Comparison of ENCODE assay signal across 13 cellular contexts in genomic region chr2:9952856-9953503, GRCh38. TPM values are rescaled to one million over a fixed set of nuclear protein-coding genes. Genes with fewer than 3 reads are reported as not detected.
DNase-seq lines count a peak whose midpoint lies in the region; ATAC-seq and TF ChIP-seq lines count a peak whose summit lies in the region.
"Had no signal": no experiment of that assay in that cellular context is flagged by ENCODE, and none has a peak within 500 bp of the region (broad histone marks: within the 10 kb centered on the region; RNA-seq: fewer than 3 reads in every experiment).

No MANE protein-coding gene starts in this region.

- CTCF ChIA-PET in HEK293T (lab: Yijun Ruan, JAX): no interaction called here

- no peak overlapping the region for H3K4me3 ChIP-seq in CD4-positive, CD25-positive, alpha-beta regulatory T cell (ENCODE audit: low read depth, low read length)
- H3K4me3 ChIP-seq in right atrium auricular region: no peak overlapping the region
- H3K4me3 ChIP-seq in ovary: no peak overlapping the region

- H3K27me3 ChIP-seq in CD4-positive, CD25-positive, alpha-beta regulatory T cell (ENCODE audit: control insufficient read depth, insufficient read depth, low read length): peaks cover 15% of the 10 kb centered on the region
- H3K27me3 ChIP-seq in right atrium auricular region (no peaks in the 10 kb centered on the region), ovary (no peaks in the 10 kb centered on the region)

- no peak for TF ChIP-seq CTCF in right atrium auricular region (IDR thresholded peaks at IDR 0.05)
- no peak for TF ChIP-seq CTCF in ovary (IDR thresholded peaks at IDR 0.05)

- WGBS in ovary, 3 donors: 83 to 91% (median 87%) methylated on average over 8 of the region's 8 CpGs

- no peak for DNase-seq in CD4-positive, CD25-positive, alpha-beta regulatory T cell
- DNase-seq in HEK293T (ENCODE audit: extremely low spot score): no peak
- no peak for DNase-seq in activated T-helper 1 cell treated with anti-CD3 and anti-CD28 coated beads, Interleukin-12 subunit alpha, Interleukin-12 subunit beta, Interleukin-2, Interleukin-4 antibody, amounts not matched to agents 30 ng/mL and 10 ng/mL and 1 ng/mL, durations not matched to agents 14 hours and 24 hours and 36 hours (ENCODE audit: low spot score)
- DNase-seq in memory B cell (ENCODE audit: low spot score in 2 of 2): no peak
- DNase-seq in right atrium auricular region (ENCODE audit: low spot score): no peak
- DNase-seq in NK-92 (lab: John Stamatoyannopoulos, UW; ENCODE audit: unreplicated experiment): no peak
- DNase-seq in ovary: no peak
- DNase-seq in amygdala (lab: John Stamatoyannopoulos, UW): no peak
- DNase-seq: amniotic stem cell; effector CD8-positive, alpha-beta T cell had no signal

- no peaks in the 10 kb centered on the region for H3K36me3 Mint-ChIP-seq in CD4-positive, CD25-positive, alpha-beta regulatory T cell
- H3K36me3 Mint-ChIP-seq in activated T-helper 1 cell treated with anti-CD3 and anti-CD28 coated beads, Interleukin-12 subunit alpha, Interleukin-12 subunit beta, Interleukin-2, Interleukin-4 antibody, amounts not matched to agents 30 ng/mL and 10 ng/mL and 1 ng/mL, durations not matched to agents 14 hours and 24 hours and 36 hours (ENCODE audit: low read depth): no peaks in the 10 kb centered on the region
- no peaks in the 10 kb centered on the region for H3K36me3 Mint-ChIP-seq in memory B cell

- H3K27ac Mint-ChIP-seq in CD4-positive, CD25-positive, alpha-beta regulatory T cell: no peak overlapping the region
- no peak overlapping the region for H3K27ac Mint-ChIP-seq in activated T-helper 1 cell treated with anti-CD3 and anti-CD28 coated beads, Interleukin-12 subunit alpha, Interleukin-12 subunit beta, Interleukin-2, Interleukin-4 antibody, amounts not matched to agents 30 ng/mL and 10 ng/mL and 1 ng/mL, durations not matched to agents 14 hours and 24 hours and 36 hours
- no peak overlapping the region for H3K27ac Mint-ChIP-seq in memory B cell

- H3K4me3 Mint-ChIP-seq in CD4-positive, CD25-positive, alpha-beta regulatory T cell: peak overlapping the region; percentile 74 to 87 (median 82)
- H3K4me3 Mint-ChIP-seq in activated T-helper 1 cell treated with anti-CD3 and anti-CD28 coated beads, Interleukin-12 subunit alpha, Interleukin-12 subunit beta, Interleukin-2, Interleukin-4 antibody, amounts not matched to agents 30 ng/mL and 10 ng/mL and 1 ng/mL, durations not matched to agents 14 hours and 24 hours and 36 hours: peak overlapping the region; percentile 80
- peak overlapping the region; percentile 65 for H3K4me3 Mint-ChIP-seq in memory B cell

- no peak for TF ChIP-seq POLR2A in ovary (IDR thresholded peaks at IDR 0.05)

- no peak overlapping the region for H3K27ac ChIP-seq in CD4-positive, CD25-positive, alpha-beta regulatory T cell (ENCODE audit: insufficient read depth, low read length, poor library complexity, severe bottlenecking)
- H3K27ac ChIP-seq in right atrium auricular region (no peak overlapping the region), ovary (no peak overlapping the region)
- H3K27ac ChIP-seq: BLaER1 treated with 17β-estradiol and CSF1 and Interleukin-3, amounts not matched to agents 10 nM and 100 nM; KMS-11 had no signal

- POLR2A ChIA-PET in HEK293T (lab: Yijun Ruan, JAX): no interaction called here

- no peak for TF ChIP-seq EP300 in ovary (IDR thresholded peaks at IDR 0.05)

- peaks cover 0 to 2% (median 0%) of the 10 kb centered on the region in 7 donors for H3K9me3 Mint-ChIP-seq in CD4-positive, CD25-positive, alpha-beta regulatory T cell
- no peaks in the 10 kb centered on the region for H3K9me3 Mint-ChIP-seq in activated T-helper 1 cell treated with anti-CD3 and anti-CD28 coated beads, Interleukin-12 subunit alpha, Interleukin-12 subunit beta, Interleukin-2, Interleukin-4 antibody, amounts not matched to agents 30 ng/mL and 10 ng/mL and 1 ng/mL, durations not matched to agents 14 hours and 24 hours and 36 hours
- H3K9me3 Mint-ChIP-seq in memory B cell: no peaks in the 10 kb centered on the region

- H3K4me1 Mint-ChIP-seq in CD4-positive, CD25-positive, alpha-beta regulatory T cell: peaks cover 0 to 18% (median 10%) of the 10 kb centered on the region in 4 donors
- H3K4me1 Mint-ChIP-seq in activated T-helper 1 cell treated with anti-CD3 and anti-CD28 coated beads, Interleukin-12 subunit alpha, Interleukin-12 subunit beta, Interleukin-2, Interleukin-4 antibody, amounts not matched to agents 30 ng/mL and 10 ng/mL and 1 ng/mL, durations not matched to agents 14 hours and 24 hours and 36 hours (ENCODE audit: low read depth): peaks cover 24% of the 10 kb centered on the region
- H3K4me1 Mint-ChIP-seq in memory B cell: peaks cover 6% of the 10 kb centered on the region

- ATAC-seq in CD4-positive, CD25-positive, alpha-beta regulatory T cell (ENCODE audit: low read depth in 2 of 2): no peak
- ATAC-seq in memory B cell (ENCODE audit: low read depth): no peak
- ATAC-seq: sciatic nerve had no signal

- no peaks in the 10 kb centered on the region for H3K36me3 ChIP-seq in CD4-positive, CD25-positive, alpha-beta regulatory T cell (ENCODE audit: control insufficient read depth, insufficient read depth, low read length)
- H3K36me3 ChIP-seq in right atrium auricular region (no peaks in the 10 kb centered on the region), ovary (no peaks in the 10 kb centered on the region)
- H3K36me3 ChIP-seq: BLaER1 treated with 17β-estradiol and CSF1 and Interleukin-3, amounts not matched to agents 10 nM and 100 nM had no signal

- peaks cover 13% of the 10 kb centered on the region for H3K4me1 ChIP-seq in CD4-positive, CD25-positive, alpha-beta regulatory T cell (ENCODE audit: control insufficient read depth, insufficient read depth, low read length, poor library complexity, severe bottlenecking)
- peaks cover 0 to 9% of the 10 kb centered on the region in 2 donors for H3K4me1 ChIP-seq in right atrium auricular region
- no peaks in the 10 kb centered on the region for H3K4me1 ChIP-seq in ovary (ENCODE audit: insufficient read depth)

- intact Hi-C loops in activated T-helper 1 cell treated with anti-CD3 and anti-CD28 coated beads, Interleukin-12 subunit alpha, Interleukin-12 subunit beta, Interleukin-2, Interleukin-4 antibody, amounts not matched to agents 30 ng/mL and 10 ng/mL and 1 ng/mL, durations not matched to agents 14 hours and 24 hours and 36 hours (cut with micrococcal nuclease): loop anchor here (10.0 kb wide), 1 partner anchor 138 kb away; no protein-coding TSS in a partner anchor
- intact Hi-C loops in ovary (cut with DNase I): loop anchor here in 1 of 4 donors (5.0 kb wide), 1 partner anchor 696 kb away; no protein-coding TSS in a partner anchor

- H3K9me3 ChIP-seq in CD4-positive, CD25-positive, alpha-beta regulatory T cell (ENCODE audit: control insufficient read depth in 2 of 2, low read length in 2 of 2): no peaks in the 10 kb centered on the region
- H3K9me3 ChIP-seq in right atrium auricular region (no peaks in the 10 kb centered on the region), ovary (no peaks in the 10 kb centered on the region)
- H3K9me3 ChIP-seq: BLaER1 treated with 17β-estradiol and CSF1 and Interleukin-3, amounts not matched to agents 10 nM and 100 nM had no signal

- peaks cover 43% of the 10 kb centered on the region for H3K27me3 Mint-ChIP-seq in CD4-positive, CD25-positive, alpha-beta regulatory T cell
- H3K27me3 Mint-ChIP-seq in activated T-helper 1 cell treated with anti-CD3 and anti-CD28 coated beads, Interleukin-12 subunit alpha, Interleukin-12 subunit beta, Interleukin-2, Interleukin-4 antibody, amounts not matched to agents 30 ng/mL and 10 ng/mL and 1 ng/mL, durations not matched to agents 14 hours and 24 hours and 36 hours (ENCODE audit: insufficient read depth): peaks cover 55% of the 10 kb centered on the region
- H3K27me3 Mint-ChIP-seq in memory B cell: peaks cover 18% of the 10 kb centered on the region

TF ChIP-seq in HEK293T, 16 proteins besides CTCF, POLR2A, EP300 and RAD21:
- TF ChIP-seq HDGF (IDR thresholded peaks at IDR 0.05; ENCODE audit: borderline replicate concordance): no peak
- TF ChIP-seq TARDBP (IDR thresholded peaks at IDR 0.05): no peak
- TF ChIP-seq, protein P1, sequence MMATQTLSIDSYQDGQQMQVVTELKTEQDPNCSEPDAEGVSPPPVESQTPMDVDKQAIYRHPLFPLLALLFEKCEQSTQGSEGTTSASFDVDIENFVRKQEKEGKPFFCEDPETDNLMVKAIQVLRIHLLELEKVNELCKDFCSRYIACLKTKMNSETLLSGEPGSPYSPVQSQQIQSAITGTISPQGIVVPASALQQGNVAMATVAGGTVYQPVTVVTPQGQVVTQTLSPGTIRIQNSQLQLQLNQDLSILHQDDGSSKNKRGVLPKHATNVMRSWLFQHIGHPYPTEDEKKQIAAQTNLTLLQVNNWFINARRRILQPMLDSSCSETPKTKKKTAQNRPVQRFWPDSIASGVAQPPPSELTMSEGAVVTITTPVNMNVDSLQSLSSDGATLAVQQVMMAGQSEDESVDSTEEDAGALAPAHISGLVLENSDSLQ (IDR thresholded peaks at IDR 0.05): peak; percentile 50
- no peak for TF ChIP-seq ARNT (IDR thresholded peaks at IDR 0.05)

RNA-seq across cellular contexts. Expression of gene GRHL1, which starts 1.5 kb away (rescaled TPM):
- 1.8 TPM for total RNA-seq in CD4-positive, CD25-positive, alpha-beta regulatory T cell
- polyA plus RNA-seq in CD4-positive, CD25-positive, alpha-beta regulatory T cell: under 1 TPM in 3 of 4 donors, not detected in 1; 0.06 to 0.37 (median 0.11) TPM
- 1.4 and 1.5 TPM in 2 replicates for total RNA-seq in activated T-helper 1 cell treated with anti-CD3 and anti-CD28 coated beads, Interleukin-12 subunit alpha, Interleukin-12 subunit beta, Interleukin-2, Interleukin-4 antibody, amounts not matched to agents 30 ng/mL and 10 ng/mL and 1 ng/mL, durations not matched to agents 14 hours and 24 hours and 36 hours
- total RNA-seq in right atrium auricular region (1 to 10 TPM; 1.3 to 3.2 TPM), ovary (1 to 10 TPM in 2 of 7 donors, under 1 TPM in 4, not detected in 1; 0.18 to 2.4 (median 0.78) TPM)
- polyA plus RNA-seq in ovary: under 1 TPM; 0.32 to 0.40 TPM
